In genomic region chr16:15754821-15755534, GRCh38 we compare ENCODE assay signal across 26 cellular contexts.
A peak's percentile ranks its signal among the peaks of the same experiment; 100 is the strongest.
DNase-seq lines count a peak whose midpoint lies in the region; ATAC-seq and TF ChIP-seq lines count a peak whose summit lies in the region.
"Had no signal": no experiment of that assay in that cellular context is flagged by ENCODE, and none has a peak within 500 bp of the region (broad histone marks: within the 10 kb centered on the region; RNA-seq: fewer than 3 reads in every experiment).

No MANE protein-coding gene starts in this region.

- H3K9ac ChIP-seq in mammary epithelial cell (ENCODE audit: insufficient read depth, low read length) = no peak overlapping the region

- H3K27ac Mint-ChIP-seq in effector memory CD8-positive, alpha-beta T cell = no peak overlapping the region
- H3K27ac Mint-ChIP-seq: HFFc6 had no signal

- H3K9me3 ChIP-seq in mammary epithelial cell (replicated peaks; ENCODE audit: insufficient read depth, low read length) (no peaks in the 10 kb centered on the region), breast epithelium (no peaks in the 10 kb centered on the region), transverse colon (no peaks in the 10 kb centered on the region)
- H3K9me3 ChIP-seq: Peyer's patch, SJSA1 had no signal

- TF ChIP-seq CTCF in mammary epithelial cell (conservative IDR thresholded peaks at IDR 0.05 in 1 of 2, IDR thresholded peaks at IDR 0.05 in 1 of 2; ENCODE audit: extremely low read depth in 1 of 2, insufficient read depth in 1 of 2, low read depth in 1 of 2, low read length in 2 of 2) = no peak
- no peak for TF ChIP-seq CTCF in breast epithelium (IDR thresholded peaks at IDR 0.05)
- no peak for TF ChIP-seq CTCF in transverse colon (IDR thresholded peaks at IDR 0.05)

- no peak overlapping the region for H3K4me2 ChIP-seq in mammary epithelial cell (ENCODE audit: insufficient read depth, low read depth, low read length)

- no peaks in the 10 kb centered on the region for H3K27me3 ChIP-seq in mammary epithelial cell (ENCODE audit: insufficient read depth, low read length)
- H3K27me3 ChIP-seq in breast epithelium = no peaks in the 10 kb centered on the region
- H3K27me3 ChIP-seq in transverse colon = no peaks in the 10 kb centered on the region
- H3K27me3 ChIP-seq: Peyer's patch, SJSA1 had no signal

- CTCF ChIA-PET in mammary epithelial cell (lab: Charles Lee; ENCODE audit: low non-redundant PET) = no interaction called here

- H3K27ac ChIP-seq in mammary epithelial cell (ENCODE audit: insufficient read depth, low read depth, low read length) (no peak overlapping the region), breast epithelium (no peak overlapping the region), epithelial cell of prostate (peak overlapping the region; percentile 26), transverse colon (peak overlapping the region in 3 of 4 donors; percentile 10 to 35 (median 21))
- H3K27ac ChIP-seq: C4-2B, Peyer's patch, SJSA1 had no signal

- H3K79me2 ChIP-seq in mammary epithelial cell (ENCODE audit: insufficient read depth, low read length) = no peaks in the 10 kb centered on the region

- intact Hi-C loops in mammary epithelial cell (cut with micrococcal nuclease) = no loop called here
- intact Hi-C loops in breast epithelium (cut with DNase I; ENCODE audit: low total_unique reads) = no loop called here
- intact Hi-C loops in transverse colon (cut with DNase I; ENCODE audit: low total_unique reads) = no loop called here

- no peak for TF ChIP-seq POLR2A in breast epithelium (IDR thresholded peaks at IDR 0.05)
- TF ChIP-seq POLR2A in transverse colon (IDR thresholded peaks at IDR 0.05) = no peak

- in situ Hi-C loops in mammary epithelial cell (cut with MboI; ENCODE audit: low sequenced_read_pairs in 2 of 2) = no loop called here
- in situ Hi-C loops in transverse colon (cut with MboI; ENCODE audit: low pct_ligation_motif_present in 1 of 4, low pct_unique_long_range_greater_than_20kb in 1 of 4, low sequenced_read_pairs in 3 of 4) = loop anchor here in 3 of 4 donors (25.0 kb wide), 1 partner anchor 382 kb away; no protein-coding TSS in a partner anchor

- 76% methylated on average over 7 of the region's 8 CpGs for WGBS in mammary epithelial cell (ENCODE audit: low coverage, missing lambda C conversion rate)
- WGBS in transverse colon (ENCODE audit: low coverage in 1 of 2), 2 donors = 77 to 82% methylated on average over 5 to 8 of the region's 8 CpGs

- no peaks in the 10 kb centered on the region for H3K4me1 Mint-ChIP-seq in effector memory CD8-positive, alpha-beta T cell (ENCODE audit: low read depth in 2 of 2)

- no peaks in the 10 kb centered on the region for H3K36me3 Mint-ChIP-seq in effector memory CD8-positive, alpha-beta T cell (ENCODE audit: insufficient read depth)

- H3K4me3 ChIP-seq in mammary epithelial cell (replicated peaks in 1 of 3; ENCODE audit: insufficient read depth in 1 of 3, low read depth in 2 of 3, low read length in 3 of 3) = no peak overlapping the region
- no peak overlapping the region for H3K4me3 ChIP-seq in breast epithelium
- H3K4me3 ChIP-seq in transverse colon = no peak overlapping the region
- H3K4me3 ChIP-seq: Peyer's patch, SJSA1 had no signal

- H3K4me1 ChIP-seq in mammary epithelial cell (ENCODE audit: insufficient read depth, low read length) (no peaks in the 10 kb centered on the region), breast epithelium (no peaks in the 10 kb centered on the region), transverse colon (no peaks in the 10 kb centered on the region)
- H3K4me1 ChIP-seq: Peyer's patch had no signal

- DNase-seq in mammary epithelial cell = peak; percentile 45
- DNase-seq in breast epithelium (ENCODE audit: low spot score in 2 of 2) = no peak
- DNase-seq in epithelial cell of prostate (ENCODE audit: low read depth, low spot score) = peak; percentile 20
- DNase-seq in kidney tubule cell (ENCODE audit: low spot score) = peak; percentile 21
- DNase-seq in transverse colon = no peak
- DNase-seq in effector memory CD8-positive, alpha-beta T cell = no peak
- DNase-seq in 8988T = no peak
- no peak for DNase-seq in NCI-H2196 (lab: John Stamatoyannopoulos, UW; ENCODE audit: unreplicated experiment)
- DNase-seq: AML-193; DMS53; EL; H7; HFFc6; KBM-7; MM.1S; NCI-H1092; NCI-H1436; NCI-H187 treated with DMSO at 0.1 percent for 48 hours; NCI-H2227 treated with DMSO at 0.1 percent for 48 hours; NCI-H524; NCI-H774; NK-92 treated with Interleukin-12 subunit alpha and Interleukin-12 subunit beta, amount 100 ng/mL, for 24 hours; Peyer's patch had no signal

- no peaks in the 10 kb centered on the region for H4K20me1 ChIP-seq in mammary epithelial cell (ENCODE audit: insufficient read depth, low read length)

- no TSS peak for BruUV-seq in mammary epithelial cell (replicated peaks; lab: Mats Ljungman, UMichigan)

- H3K36me3 ChIP-seq in mammary epithelial cell (ENCODE audit: insufficient read depth, low read length) = no peaks in the 10 kb centered on the region
- H3K36me3 ChIP-seq in breast epithelium = no peaks in the 10 kb centered on the region
- peaks cover 0 to 4% (median 0%) of the 10 kb centered on the region in 4 donors for H3K36me3 ChIP-seq in transverse colon
- H3K36me3 ChIP-seq: SJSA1 had no signal

- no peak for ATAC-seq in effector memory CD8-positive, alpha-beta T cell (replicated peaks)
- ATAC-seq: Right ventricle myocardium inferior had no signal

- no peak for TF ChIP-seq EP300 in transverse colon (IDR thresholded peaks at IDR 0.05; ENCODE audit: low read depth)

- H3K4me3 Mint-ChIP-seq in effector memory CD8-positive, alpha-beta T cell = no peak overlapping the region
- H3K4me3 Mint-ChIP-seq: HFFc6 had no signal

- H3K9me3 Mint-ChIP-seq in effector memory CD8-positive, alpha-beta T cell = no peaks in the 10 kb centered on the region
- H3K9me3 Mint-ChIP-seq: HFFc6 had no signal

- H3K27me3 Mint-ChIP-seq in effector memory CD8-positive, alpha-beta T cell = peaks cover 7 to 37% of the 10 kb centered on the region in 2 donors

- H2AFZ ChIP-seq in mammary epithelial cell (ENCODE audit: low read depth, low read length) = no peak overlapping the region

- dilution Hi-C loops in mammary epithelial cell (cut with HindIII; ENCODE audit: low sequenced_read_pairs) = no loop called here

Comparison
In these comparisons a context has a peak if more than half of its experiments do, and no peak if none do; other contexts are left out.
1. DNase-seq: peak in mammary epithelial cell (single experiment), epithelial cell of prostate (single experiment) and kidney tubule cell (single experiment); none in breast epithelium (0 of 2), transverse colon (single experiment), effector memory CD8-positive, alpha-beta T cell (0 of 3), 8988T (single experiment) and NCI-H2196 (single experiment).
2. H3K27ac ChIP-seq: peak in epithelial cell of prostate (single experiment) and transverse colon (3 of 4); none in mammary epithelial cell (single experiment) and breast epithelium (0 of 2).
3. in situ Hi-C loops: an anchor here in transverse colon (25.0 kb wide); none called in mammary epithelial cell.